Comparison of ENCODE assay signal across 1 cellular context in genomic region chr10:48804740-48805182, GRCh38.
A peak's percentile ranks its signal among the peaks of the same experiment; 100 is the strongest.
TF ChIP-seq lines count a peak whose summit lies in the region.

No MANE protein-coding gene starts in this region.

TF ChIP-seq in HepG2, 621 proteins besides CTCF, POLR2A, EP300 and RAD21 (continued from another document):
- TF ChIP-seq PATZ1 (CRISPR knock-in tag; IDR thresholded peaks at IDR 0.05) (peak; percentile 35; the same call in 1 of the 2 replicates), FOXP4 (CRISPR knock-in tag; IDR thresholded peaks at IDR 0.05) (0 out of 2 replicates have a peak, but pooled peaks have one; percentile 9), BCL6 (CRISPR knock-in tag; IDR thresholded peaks at IDR 0.05) (peak; percentile 27; the same call in 1 of the 2 replicates), JUN (CRISPR knock-in tag; IDR thresholded peaks at IDR 0.05) (no peak), ONECUT2 (CRISPR knock-in tag; IDR thresholded peaks at IDR 0.05) (0 out of 2 replicates have a peak, but pooled peaks have one; percentile 19), TFE3 (CRISPR knock-in tag; IDR thresholded peaks at IDR 0.05) (peak; percentile 41; the same call in 1 of the 2 replicates), IRF9 (CRISPR knock-in tag; IDR thresholded peaks at IDR 0.05; ENCODE audit: borderline replicate concordance) (no peak), SOX5 (CRISPR knock-in tag; IDR thresholded peaks at IDR 0.05; ENCODE audit: borderline replicate concordance) (0 out of 2 replicates have a peak, but pooled peaks have one; percentile 22), GABPA (IDR thresholded peaks at IDR 0.05; ENCODE audit: low read depth, low read length) (no peak), GABPA (CRISPR knock-in tag; IDR thresholded peaks at IDR 0.05; ENCODE audit: low read depth) (peak; percentile 40; the same call in 1 of the 2 replicates), TCF7 (IDR thresholded peaks at IDR 0.05; ENCODE audit: low read depth) (peak; percentile 31; the same call in 1 of the 2 replicates), PHF21A (CRISPR knock-in tag; IDR thresholded peaks at IDR 0.05) (peak; percentile 19; the same call in 1 of the 2 replicates), HMG20B (CRISPR knock-in tag; conservative IDR thresholded peaks at IDR 0.05) (no peak)
